ENCODE assay signal across 1 cellular context in the genomic region with DNA sequence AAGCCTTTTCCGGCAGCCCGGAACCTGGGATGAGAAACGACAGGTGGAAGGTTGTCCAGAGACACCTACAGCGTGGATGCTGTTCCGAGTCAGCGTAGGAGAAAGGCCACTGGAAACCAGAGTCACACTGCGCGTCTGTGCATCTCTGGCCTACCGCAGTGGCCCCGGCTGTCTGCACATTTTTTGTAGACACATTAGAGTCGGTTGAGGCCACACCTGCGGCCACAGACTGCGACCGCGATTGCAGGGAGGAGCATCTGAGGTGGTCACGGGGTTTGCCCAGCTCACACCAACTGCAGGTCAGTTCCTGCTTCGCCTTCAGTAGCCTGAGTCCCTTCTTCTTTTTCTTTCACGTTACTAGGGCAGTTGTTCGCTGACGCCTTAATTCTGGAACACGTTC.
TF ChIP-seq lines count a peak whose summit lies in the region.

No MANE protein-coding gene starts in this region.

TF ChIP-seq in HEK293, 187 proteins besides CTCF, POLR2A, EP300 and RAD21 (continued from another document):
- TF ChIP-seq ZNF518A (tag by site-specific recombination; conservative IDR thresholded peaks at IDR 0.05; ENCODE audit: low read depth) (no peak), SCRT2 (tag by site-specific recombination; IDR thresholded peaks at IDR 0.05) (peak; percentile 46), YY1 (tag by site-specific recombination; IDR thresholded peaks at IDR 0.05) (no peak), ZNF324 (tag by site-specific recombination; IDR thresholded peaks at IDR 0.05) (no peak), ZNF626 (tag by site-specific recombination; IDR thresholded peaks at IDR 0.05) (no peak), ZNF37A (tag by site-specific recombination; IDR thresholded peaks at IDR 0.05) (no peak)
